In genomic region chr2:184555352-184555751, GRCh38 we compare ENCODE assay signal across 20 cellular contexts. TPM values are rescaled to one million over a fixed set of nuclear protein-coding genes. Genes with fewer than 3 reads are reported as not detected.
DNase-seq lines count a peak whose midpoint lies in the region; ATAC-seq, FAIRE-seq and TF ChIP-seq lines count a peak whose summit lies in the region.
"Had no signal": no experiment of that assay in that cellular context is flagged by ENCODE, and none has a peak within 500 bp of the region (broad histone marks: within the 10 kb centered on the region; RNA-seq: fewer than 3 reads in every experiment).

No MANE protein-coding gene starts in this region.

- H3K4me2 ChIP-seq in PC-3 (ENCODE audit: low read length): peak overlapping the region; percentile 57
- H3K4me2 ChIP-seq in PC-9: no peak overlapping the region
- H3K4me2 ChIP-seq: GM23338 had no signal

- no peak overlapping the region for H3K4me3 Mint-ChIP-seq in natural killer cell
- H3K4me3 Mint-ChIP-seq: CD4-positive, CD25-positive, alpha-beta regulatory T cell; CD8-positive, alpha-beta T cell; GM23338; H9; HFFc6 had no signal

- H3K9me2 ChIP-seq in PC-3 (replicated peaks; ENCODE audit: low read length): no peaks in the 10 kb centered on the region
- no peaks in the 10 kb centered on the region for H3K9me2 ChIP-seq in PC-9 (ENCODE audit: insufficient read depth)

- H3K4me3 ChIP-seq in PC-3 (ENCODE audit: low read length) (no peak overlapping the region), bronchial epithelial cell (ENCODE audit: low read depth, low read length) (no peak overlapping the region), testis (peak overlapping the region; percentile 2 to 15), PC-9 (no peak overlapping the region)
- H3K4me3 ChIP-seq: GM23338 had no signal

- BruUV-seq in PC-3 (replicated peaks; lab: Mats Ljungman, UMichigan) (no TSS peak), PC-9 (replicated peaks; lab: Mats Ljungman, UMichigan) (no TSS peak)

- peaks cover 3% of the 10 kb centered on the region for H3F3A ChIP-seq in PC-3 (ENCODE audit: low read length, unreplicated experiment)
- no peaks in the 10 kb centered on the region for H3F3A ChIP-seq in PC-9 (ENCODE audit: insufficient read depth, low read depth)

- no peak for TF ChIP-seq CTCF in PC-3 (conservative IDR thresholded peaks at IDR 0.05; ENCODE audit: low read depth, low read length)
- no peak for TF ChIP-seq CTCF in bronchial epithelial cell (IDR thresholded peaks at IDR 0.05; ENCODE audit: insufficient read depth, low read length, severe bottlenecking)
- no peak for TF ChIP-seq CTCF in testis (IDR thresholded peaks at IDR 0.05)
- TF ChIP-seq CTCF in natural killer cell (IDR thresholded peaks at IDR 0.05): no peak
- no peak for TF ChIP-seq CTCF in PC-9 (conservative IDR thresholded peaks at IDR 0.05)

- FAIRE-seq in bronchial epithelial cell (lab: Jason Lieb, UNC): no peak
- FAIRE-seq: GM12891, GM18507 had no signal

- peak overlapping the region; percentile 91 for H3K27ac ChIP-seq in PC-3 (ENCODE audit: low read length)
- H3K27ac ChIP-seq in testis: no peak overlapping the region
- no peak overlapping the region for H3K27ac ChIP-seq in PC-9

- ATAC-seq in PC-3: peak; percentile 55
- no peak for ATAC-seq in natural killer cell
- ATAC-seq: CD8-positive, alpha-beta T cell; GM23338 had no signal

- CTCF ChIA-PET in PC-3 (lab: Charles Lee): no interaction called here
- CTCF ChIA-PET in PC-9 (lab: Charles Lee): no interaction called here

- no peaks in the 10 kb centered on the region for H3K27me3 ChIP-seq in PC-3 (ENCODE audit: low read length)
- H3K27me3 ChIP-seq in bronchial epithelial cell (ENCODE audit: control insufficient read depth, insufficient read depth, low read length): no peaks in the 10 kb centered on the region
- no peaks in the 10 kb centered on the region for H3K27me3 ChIP-seq in testis
- H3K27me3 ChIP-seq in PC-9 (ENCODE audit: insufficient read depth, low read depth): no peaks in the 10 kb centered on the region

- H3K27me3 Mint-ChIP-seq in natural killer cell (ENCODE audit: low read depth in 2 of 2): no peaks in the 10 kb centered on the region
- H3K27me3 Mint-ChIP-seq: CD4-positive, CD25-positive, alpha-beta regulatory T cell had no signal

- 71 to 76% methylated on average over 5 of the region's 5 CpGs for WGBS in testis, 2 donors

- peaks cover 14% of the 10 kb centered on the region in 2 donors for H3K9me3 Mint-ChIP-seq in natural killer cell
- H3K9me3 Mint-ChIP-seq: GM23338, H9 had no signal

- no peaks in the 10 kb centered on the region for H3K4me1 Mint-ChIP-seq in natural killer cell
- H3K4me1 Mint-ChIP-seq: CD4-positive, CD25-positive, alpha-beta regulatory T cell; H9 had no signal

- H3K9me3 ChIP-seq in PC-3 (ENCODE audit: low read length): no peaks in the 10 kb centered on the region
- H3K9me3 ChIP-seq in testis: no peaks in the 10 kb centered on the region
- no peaks in the 10 kb centered on the region for H3K9me3 ChIP-seq in PC-9 (ENCODE audit: insufficient read depth, low read depth)
- H3K9me3 ChIP-seq: Caco-2 had no signal

- no peak for TF ChIP-seq POLR2A in testis (IDR thresholded peaks at IDR 0.05)

- POLR2A ChIA-PET in PC-3 (lab: Charles Lee; ENCODE audit: unreplicated experiment) (interaction anchor here (0.6 kb wide), 1 partner anchor 41 kb away, joined by 8 read pairs; no protein-coding TSS in a partner anchor), PC-9 (lab: Charles Lee; ENCODE audit: unreplicated experiment) (no interaction called here)

- H4K20me1 ChIP-seq in PC-3 (ENCODE audit: low read length) (no peaks in the 10 kb centered on the region), PC-9 (ENCODE audit: insufficient read depth) (no peaks in the 10 kb centered on the region)

- H3K36me3 ChIP-seq in PC-3 (ENCODE audit: low read depth, low read length) (no peaks in the 10 kb centered on the region), bronchial epithelial cell (ENCODE audit: control insufficient read depth, insufficient read depth, low read length) (no peaks in the 10 kb centered on the region), testis (ENCODE audit: low read depth, missing control alignments) (no peaks in the 10 kb centered on the region), PC-9 (ENCODE audit: low read depth) (no peaks in the 10 kb centered on the region)

- intact Hi-C loops in PC-3 (cut with micrococcal nuclease): loop anchor here (1.0 kb wide), 2 partner anchors 41 to 73 kb away; no protein-coding TSS in a partner anchor
- intact Hi-C loops in testis (cut with DNase I; ENCODE audit: low total_unique reads): no loop called here
- intact Hi-C loops in natural killer cell (cut with micrococcal nuclease): no loop called here
- intact Hi-C loops in PC-9 (cut with micrococcal nuclease; ENCODE audit: unreplicated experiment): no loop called here

- DNase-seq in HCEC 1CT (peak; percentile 32), PC-3 (peak; percentile 87), bronchial epithelial cell (ENCODE audit: low read depth) (peak; percentile 1), testis (no peak), cerebellar nuclear complex (lab: John Stamatoyannopoulos, UW) (no peak), natural killer cell (no peak), T-helper 9 cell (no peak), PC-9 (no peak)
- DNase-seq: C1 segment of cervical spinal cord; Caco-2; CD4-positive, CD25-positive, alpha-beta regulatory T cell; CD8-positive, alpha-beta T cell; DMS153; DND-41; GDM1; H9; HFFc6 had no signal

- peak overlapping the region; percentile 49; the same call in 1 of the 2 replicates for H3K9ac ChIP-seq in PC-3 (ENCODE audit: low read length)

- H2AFZ ChIP-seq in PC-3 (ENCODE audit: low read length) (no peak overlapping the region), PC-9 (no peak overlapping the region)
- H2AFZ ChIP-seq: GM23338 had no signal

- H3K27ac Mint-ChIP-seq in natural killer cell: no peak overlapping the region
- H3K27ac Mint-ChIP-seq: CD4-positive, CD25-positive, alpha-beta regulatory T cell; CD8-positive, alpha-beta T cell; GM23338; H9; HFFc6 had no signal

- no peaks in the 10 kb centered on the region for H3K36me3 Mint-ChIP-seq in natural killer cell
- H3K36me3 Mint-ChIP-seq: CD4-positive, CD25-positive, alpha-beta regulatory T cell; CD8-positive, alpha-beta T cell had no signal

- H3K79me2 ChIP-seq in PC-3 (ENCODE audit: low read length) (no peaks in the 10 kb centered on the region), PC-9 (ENCODE audit: low read depth) (no peaks in the 10 kb centered on the region)

- peaks cover 26% of the 10 kb centered on the region for H3K4me1 ChIP-seq in PC-3 (ENCODE audit: insufficient read depth, low read length)
- H3K4me1 ChIP-seq in testis: no peaks in the 10 kb centered on the region
- no peaks in the 10 kb centered on the region for H3K4me1 ChIP-seq in PC-9 (replicated peaks; ENCODE audit: insufficient read depth)
- H3K4me1 ChIP-seq: Caco-2 had no signal

RNA-seq across cellular contexts. Expression of gene ZNF804A, which starts 43.0 kb away (rescaled TPM):
- total RNA-seq in PC-3 (2014; rRNA removed): 1.6 and 1.9 TPM in 2 replicates
- total RNA-seq in bronchial epithelial cell: not detected in 2 replicates
- total RNA-seq in testis: under 1 TPM; 0.50 to 0.63 TPM
- polyA plus RNA-seq in testis (ENCODE audit: insufficient read depth, low read depth, low replicate concordance): not detected
- total RNA-seq in natural killer cell: under 1 TPM in 2 of 3 donors, not detected in 1; 0.12 to 0.25 TPM
- total RNA-seq in PC-9 (2021): not detected in 2 replicates
- total RNA-seq: Caco-2; CD4-positive, CD25-positive, alpha-beta regulatory T cell; CD8-positive, alpha-beta T cell; GM23338; H9 had no signal
- polyA plus RNA-seq: CD4-positive, CD25-positive, alpha-beta regulatory T cell; GM23338 had no signal

Comparison
In these comparisons a context has a peak if more than half of its experiments do, and no peak if none do; other contexts are left out.
1. DNase-seq: peak in HCEC 1CT (single experiment), PC-3 (single experiment) and bronchial epithelial cell (single experiment); none in testis (single experiment), cerebellar nuclear complex (0 of 2), natural killer cell (single experiment), T-helper 9 cell (single experiment) and PC-9 (0 of 2).
2. H3K4me3 ChIP-seq: peak in testis (2 of 2); none in PC-3 (single experiment), bronchial epithelial cell (single experiment) and PC-9 (single experiment).